ENCODE assay signal across 15 cellular contexts in the genomic region with DNA sequence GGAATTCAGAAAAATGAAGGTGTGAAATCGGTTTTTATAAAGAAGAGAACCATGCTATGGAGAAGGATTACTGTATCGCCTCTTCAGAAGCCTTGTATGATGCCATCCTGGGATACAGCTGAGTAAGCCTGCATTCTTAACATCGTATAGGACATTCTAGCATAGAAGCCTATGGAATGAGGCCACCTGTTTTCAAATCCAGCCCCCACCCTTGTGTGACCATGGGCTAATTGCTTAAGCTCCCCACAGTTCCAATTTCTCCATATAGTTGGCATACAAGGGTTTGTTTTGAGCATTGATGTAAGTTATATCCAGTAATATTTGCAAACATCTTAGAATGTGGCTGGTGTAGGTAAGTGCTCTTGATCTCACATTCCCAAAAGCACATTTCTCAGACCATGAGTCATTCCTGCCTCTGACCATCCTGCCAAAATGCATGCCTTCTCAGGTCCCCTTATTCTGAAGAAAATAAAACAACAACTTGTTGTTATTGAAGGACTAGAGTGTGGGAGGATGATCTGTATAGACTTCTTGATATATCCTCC. TPM values are rescaled to one million over a fixed set of nuclear protein-coding genes. Genes with fewer than 3 reads are reported as not detected.
"Had no signal": no experiment of that assay in that cellular context is flagged by ENCODE, and none has a peak within 500 bp of the region (broad histone marks: within the 10 kb centered on the region; RNA-seq: fewer than 3 reads in every experiment).

No MANE protein-coding gene starts in this region.

- FAIRE-seq: small intestine had no signal

- H3K36me3 ChIP-seq: right atrium auricular region, thyroid gland had no signal

- H3K27me3 ChIP-seq: body of pancreas, right atrium auricular region, thyroid gland had no signal

- H3K4me3 ChIP-seq: body of pancreas, mucosa of descending colon, right atrium auricular region, thyroid gland had no signal

- ATAC-seq: activated naive CD8-positive, alpha-beta T cell treated with anti-CD3 and anti-CD28 coated beads, Interleukin-2, amount 50 U/mL, for 24 hours; body of pancreas; left colon; mucosa of descending colon; naive thymus-derived CD8-positive, alpha-beta T cell; WTC11 had no signal

- H3K27ac ChIP-seq: body of pancreas, right atrium auricular region, thyroid gland had no signal

- H3K9me3 ChIP-seq: body of pancreas, thyroid gland had no signal

- DNase-seq: activated CD4-positive, alpha-beta T cell treated with anti-CD3 and anti-CD28 coated beads for 48 hours; activated naive CD4-positive, alpha-beta T cell treated with Interleukin-2 at 50 U/mL for 16 hours; activated naive CD8-positive, alpha-beta T cell treated with anti-CD3 and anti-CD28 coated beads, Interleukin-2, amount 50 U/mL, for 24 hours; body of pancreas; left colon; mucosa of descending colon; naive thymus-derived CD8-positive, alpha-beta T cell; posterior cingulate gyrus; small intestine; thyroid gland had no signal

- H3K4me1 ChIP-seq: body of pancreas, right atrium auricular region, thyroid gland had no signal

RNA-seq across cellular contexts. Expression of a gene that starts 1.5 kb away (rescaled TPM):
- total RNA-seq: body of pancreas; epithelial cell of proximal tubule; left colon; lung microvascular endothelial cell; mucosa of descending colon; naive thymus-derived CD8-positive, alpha-beta T cell; right atrium auricular region; T-helper 1 cell treated with Interleukin-12 subunit alpha and Interleukin-12 subunit beta and Interleukin-4 antibody, amounts not matched to agents 30 ng/mL and 1 ng/mL, for 36 hours; thyroid gland; WTC11 had no signal
- polyA plus RNA-seq: naive thymus-derived CD8-positive, alpha-beta T cell; small intestine had no signal

RNA-seq across cellular contexts. Expression of a gene that starts 8.0 kb away (rescaled TPM):
- total RNA-seq: epithelial cell of proximal tubule; lung microvascular endothelial cell; naive thymus-derived CD8-positive, alpha-beta T cell; right atrium auricular region; T-helper 1 cell treated with Interleukin-12 subunit alpha and Interleukin-12 subunit beta and Interleukin-4 antibody, amounts not matched to agents 30 ng/mL and 1 ng/mL, for 36 hours; WTC11 had no signal
- polyA plus RNA-seq: naive thymus-derived CD8-positive, alpha-beta T cell; small intestine had no signal

RNA-seq across cellular contexts. Expression of a gene that starts 13.9 kb away (rescaled TPM):
- total RNA-seq: body of pancreas; epithelial cell of proximal tubule; left colon; lung microvascular endothelial cell; mucosa of descending colon; naive thymus-derived CD8-positive, alpha-beta T cell; right atrium auricular region; T-helper 1 cell treated with Interleukin-12 subunit alpha and Interleukin-12 subunit beta and Interleukin-4 antibody, amounts not matched to agents 30 ng/mL and 1 ng/mL, for 36 hours; thyroid gland; WTC11 had no signal
- polyA plus RNA-seq: naive thymus-derived CD8-positive, alpha-beta T cell; small intestine had no signal

RNA-seq across cellular contexts. Expression of a gene that starts 30.0 kb away (rescaled TPM):
- total RNA-seq: body of pancreas; epithelial cell of proximal tubule; left colon; lung microvascular endothelial cell; mucosa of descending colon; naive thymus-derived CD8-positive, alpha-beta T cell; right atrium auricular region; T-helper 1 cell treated with Interleukin-12 subunit alpha and Interleukin-12 subunit beta and Interleukin-4 antibody, amounts not matched to agents 30 ng/mL and 1 ng/mL, for 36 hours; thyroid gland; WTC11 had no signal
- polyA plus RNA-seq: naive thymus-derived CD8-positive, alpha-beta T cell; small intestine had no signal
